19 cellular contexts compared by ENCODE assay signal in the genomic region with DNA sequence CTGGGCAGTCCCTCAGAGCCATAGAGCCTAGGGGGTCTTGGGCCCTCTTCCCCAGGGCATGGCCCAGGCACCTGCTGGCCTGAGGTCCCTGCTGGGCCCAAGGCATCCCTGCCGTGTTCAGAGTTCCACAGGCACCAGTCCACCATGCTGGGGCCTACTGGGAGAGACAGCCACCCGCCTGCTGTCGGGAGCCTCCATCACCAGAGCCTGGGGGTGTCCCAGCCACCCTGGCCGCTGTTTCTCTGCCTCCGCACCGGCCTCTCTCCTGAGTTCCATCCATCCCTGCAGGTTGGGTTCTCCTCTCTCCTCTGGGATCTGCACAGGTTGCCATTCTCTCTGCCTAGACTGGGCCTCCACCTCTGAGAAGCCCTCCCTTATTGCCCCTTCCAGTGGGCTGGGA.
DNase-seq lines count a peak whose midpoint lies in the region; ATAC-seq, FAIRE-seq and TF ChIP-seq lines count a peak whose summit lies in the region.
"Had no signal": no experiment of that assay in that cellular context is flagged by ENCODE, and none has a peak within 500 bp of the region (broad histone marks: within the 10 kb centered on the region; RNA-seq: fewer than 3 reads in every experiment).

No MANE protein-coding gene starts in this region.

- no peak overlapping the region for H3K27ac ChIP-seq in Panc1 (ENCODE audit: low read length)

- H3K4me1 ChIP-seq in Panc1 (ENCODE audit: control insufficient read depth, insufficient read depth, low read length), result no peaks in the 10 kb centered on the region

- no peak overlapping the region for H3K4me3 ChIP-seq in Panc1 (ENCODE audit: low read depth in 2 of 2, low read length in 2 of 2)
- H3K4me3 ChIP-seq: GM12878 had no signal

- H3K36me3 ChIP-seq in Panc1 (ENCODE audit: control insufficient read depth, insufficient read depth, low read length), result no peaks in the 10 kb centered on the region

- H3K27me3 ChIP-seq in Panc1 (ENCODE audit: control insufficient read depth, insufficient read depth, low read length), result peaks cover 2% of the 10 kb centered on the region; the same call in 1 of the 2 replicates

- intact Hi-C loops in Panc1 (cut with micrococcal nuclease; ENCODE audit: unreplicated experiment), result no loop called here

- TF ChIP-seq CTCF in Panc1 (IDR thresholded peaks at IDR 0.05), result no peak

- ATAC-seq in Panc1 (peak; percentile 22; the same call in 1 of the 2 replicates), HG03108 (IDR thresholded peaks at IDR 0.05; ENCODE audit: unreplicated experiment) (no peak)
- ATAC-seq: GM12878; naive thymus-derived CD8-positive, alpha-beta T cell had no signal

- no peak for TF ChIP-seq POLR2A in H54 (IDR thresholded peaks at IDR 0.05; ENCODE audit: low read depth, low read length)

- peak; percentile 36 for DNase-seq in activated effector memory CD4-positive, alpha-beta T cell treated with anti-CD3 and anti-CD28 coated beads, Interleukin-2, amount 50 U/mL, for 16 hours
- no peak for DNase-seq in activated effector memory CD4-positive, alpha-beta T cell treated with Interleukin-2 at 50 U/mL for 16 hours
- DNase-seq in Panc1 (ENCODE audit: low read depth, low spot score), result no peak
- DNase-seq in islet precursor cell, result peak; percentile 51
- peak; percentile 11 for DNase-seq in stimulated activated CD8-positive, alpha-beta memory T cell treated with anti-CD3 and anti-CD28 coated beads, Interleukin-4, amount 100 ng/mL, for 48 hours
- DNase-seq in NCI-H1417 (lab: John Stamatoyannopoulos, UW), result no peak
- DNase-seq in H54 (ENCODE audit: insufficient read length, low spot score), result no peak
- DNase-seq: ACHN; activated CD4-positive, alpha-beta T cell treated with anti-CD3 and anti-CD28 coated beads for 48 hours; CD4-positive, CD25-positive, alpha-beta regulatory T cell; cortex of kidney; GF-D8; HFFc6; naive thymus-derived CD8-positive, alpha-beta T cell; NCI-H187 treated with DMSO at 0.1 percent for 48 hours; NCI-H226 had no signal

- no TSS peak for BruUV-seq in Panc1 (replicated peaks; lab: Mats Ljungman, UMichigan)

- CTCF ChIA-PET in Panc1 (lab: Charles Lee), result interaction anchor here (1.7 kb wide), 1 partner anchor 94 kb away, joined by 6 read pairs; no protein-coding TSS in a partner anchor

- H3K9me3 ChIP-seq in Panc1 (ENCODE audit: control insufficient read depth, insufficient read depth, low read depth, low read length), result no peaks in the 10 kb centered on the region

- in situ Hi-C loops in Panc1 (cut with HindIII; ENCODE audit: low pct_unique_long_range_greater_than_20kb, low sequenced_read_pairs), result no loop called here

- POLR2A ChIA-PET in Panc1 (lab: Charles Lee), result no interaction called here

- FAIRE-seq in H54 (lab: Jason Lieb, UNC), result no peak
- FAIRE-seq: endothelial cell of umbilical vein, GM12878 had no signal

Comparison
In these comparisons a context has a peak if more than half of its experiments do, and no peak if none do; other contexts are left out.
1. DNase-seq: peak in activated effector memory CD4-positive, alpha-beta T cell treated with anti-CD3 and anti-CD28 coated beads, Interleukin-2, amount 50 U/mL, for 16 hours (single experiment), islet precursor cell (single experiment) and stimulated activated CD8-positive, alpha-beta memory T cell treated with anti-CD3 and anti-CD28 coated beads, Interleukin-4, amount 100 ng/mL, for 48 hours (single experiment); none in activated effector memory CD4-positive, alpha-beta T cell treated with Interleukin-2 at 50 U/mL for 16 hours (single experiment), Panc1 (single experiment), NCI-H1417 (0 of 3) and H54 (single experiment).